In the genomic region with DNA sequence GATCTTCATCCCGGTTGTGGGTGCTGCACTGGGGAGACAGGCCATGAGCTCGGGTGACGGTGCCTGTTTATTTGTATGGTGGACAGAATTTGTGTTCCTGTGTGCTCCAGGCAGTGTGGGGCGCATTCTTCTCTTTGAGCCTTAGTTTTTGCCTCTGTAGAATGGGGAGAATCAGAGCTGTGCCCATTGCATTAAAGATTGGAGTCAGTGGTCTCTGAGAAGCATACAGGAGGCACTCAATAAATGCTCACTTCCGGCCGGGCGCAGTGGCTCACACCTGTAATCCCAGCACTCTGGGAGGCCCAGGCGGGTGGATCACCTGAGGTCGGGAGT, we compare ENCODE assay signal across 13 cellular contexts. TPM values are rescaled to one million over a fixed set of nuclear protein-coding genes. Genes with fewer than 3 reads are reported as not detected.
DNase-seq lines count a peak whose midpoint lies in the region; ATAC-seq and TF ChIP-seq lines count a peak whose summit lies in the region.
"Had no signal": no experiment of that assay in that cellular context is flagged by ENCODE, and none has a peak within 500 bp of the region (broad histone marks: within the 10 kb centered on the region; RNA-seq: fewer than 3 reads in every experiment).

No MANE protein-coding gene starts in this region.

- no peak overlapping the region for H3K4ac ChIP-seq in mesenchymal stem cell (ENCODE audit: low read depth in 1 of 2, low read length in 2 of 2)

- peaks cover under 1% of the 10 kb centered on the region for H3K36me3 Mint-ChIP-seq in brain
- H3K36me3 Mint-ChIP-seq in activated T-cell treated with anti-CD3 and anti-CD28 coated beads, Interleukin-2, amount 50 U/mL, for 24 hours (ENCODE audit: low read depth): peaks cover 10% of the 10 kb centered on the region

- no peak overlapping the region for H2BK15ac ChIP-seq in mesenchymal stem cell (ENCODE audit: low read depth, poor library complexity, severe bottlenecking)

- ATAC-seq in HG03521 (IDR thresholded peaks at IDR 0.05; ENCODE audit: unreplicated experiment) (no peak), HG02678 (IDR thresholded peaks at IDR 0.05; ENCODE audit: unreplicated experiment) (no peak)

- H2BK120ac ChIP-seq in mesenchymal stem cell (ENCODE audit: low read depth, low read length): no peak overlapping the region

- 88% methylated on average over 9 of the region's 9 CpGs for WGBS in mesenchymal stem cell

- H2BK12ac ChIP-seq in mesenchymal stem cell (ENCODE audit: low read length in 2 of 2): no peak overlapping the region

- H3K27me3 ChIP-seq in mesenchymal stem cell (ENCODE audit: control insufficient read depth in 1 of 2, insufficient read depth in 1 of 2, low read length in 2 of 2): no peaks in the 10 kb centered on the region

- POLR2A ChIA-PET in HEK293 (lab: Yijun Ruan, JAX): no interaction called here

- H3K9ac ChIP-seq in mesenchymal stem cell (ENCODE audit: low read length): no peak overlapping the region

- H3K9me3 ChIP-seq in HEK293 (ENCODE audit: control insufficient read depth, insufficient read depth, low read depth, low read length) (no peaks in the 10 kb centered on the region), mesenchymal stem cell (ENCODE audit: control insufficient read depth, low read length) (no peaks in the 10 kb centered on the region)
- H3K9me3 ChIP-seq: mucosa of descending colon had no signal

- no peak overlapping the region for H2AFZ ChIP-seq in mesenchymal stem cell (ENCODE audit: low read depth, low read length)

- H3K36me3 ChIP-seq in HEK293 (ENCODE audit: control insufficient read depth in 2 of 2, insufficient read depth in 1 of 2, low read length in 2 of 2): peaks cover 0 to 4% of the 10 kb centered on the region in 2 experiments; a peak in 2 of 3 replicates
- H3K36me3 ChIP-seq in mesenchymal stem cell (ENCODE audit: control insufficient read depth in 1 of 2, insufficient read depth in 2 of 2, low read depth in 1 of 2, low read length in 2 of 2): peaks cover 3 to 25% of the 10 kb centered on the region in 2 experiments

- H3K4me1 Mint-ChIP-seq in brain: peaks cover 37% of the 10 kb centered on the region
- H3K4me1 Mint-ChIP-seq in activated T-cell treated with anti-CD3 and anti-CD28 coated beads, Interleukin-2, amount 50 U/mL, for 24 hours (ENCODE audit: low read depth): peaks cover 10% of the 10 kb centered on the region

- no peak overlapping the region for H3K23ac ChIP-seq in mesenchymal stem cell (ENCODE audit: low read length in 2 of 2)

- DNase-seq in mesenchymal stem cell: no peak
- no peak for DNase-seq in substantia nigra (lab: John Stamatoyannopoulos, UW)
- no peak for DNase-seq in activated T-cell treated with anti-CD3 and anti-CD28 coated beads, Interleukin-2, amount 50 U/mL, for 24 hours
- no peak for DNase-seq in putamen (ENCODE audit: low spot score)
- DNase-seq: activated gamma-delta T cell treated with Interleukin-2 at 50 U/mL for 16 hours, mucosa of descending colon, NCI-H774, trophoblast cell had no signal

- H3K4me3 ChIP-seq in HEK293 (ENCODE audit: low read depth, low read length) (no peak overlapping the region), mesenchymal stem cell (ENCODE audit: insufficient read depth in 1 of 2, low read depth in 1 of 2, low read length in 2 of 2) (no peak overlapping the region)
- H3K4me3 ChIP-seq: GM23338, mucosa of descending colon had no signal

- H3K18ac ChIP-seq in mesenchymal stem cell (ENCODE audit: low read depth in 1 of 2, low read length in 2 of 2): peak overlapping the region in 1 of 2 experiments; percentile 14

- H3K14ac ChIP-seq in mesenchymal stem cell (ENCODE audit: low read length in 2 of 2): no peak overlapping the region

- peak overlapping the region; percentile 36 for H4K91ac ChIP-seq in mesenchymal stem cell (ENCODE audit: low read length)

- H3K4me1 ChIP-seq in HEK293 (ENCODE audit: control insufficient read depth, insufficient read depth, low read length) (no peaks in the 10 kb centered on the region), mesenchymal stem cell (ENCODE audit: control insufficient read depth, insufficient read depth, low read depth, low read length) (peaks cover 29% of the 10 kb centered on the region)

- no peak overlapping the region for H3K27ac ChIP-seq in HEK293 (ENCODE audit: extremely low read depth, low read depth, low read length)
- no peak overlapping the region for H3K27ac ChIP-seq in mesenchymal stem cell (ENCODE audit: low read length, poor library complexity, severe bottlenecking)
- H3K27ac ChIP-seq in substantia nigra (ENCODE audit: low read depth, low read length, poor library complexity, severe bottlenecking): peak overlapping the region; percentile 32

- no peak overlapping the region for H2AK5ac ChIP-seq in mesenchymal stem cell (ENCODE audit: low read length, severe bottlenecking)

- H3K79me1 ChIP-seq in mesenchymal stem cell (replicated peaks; ENCODE audit: low read length, poor library complexity, severe bottlenecking): peaks cover 25% of the 10 kb centered on the region

- H2BK5ac ChIP-seq in mesenchymal stem cell (ENCODE audit: low read depth, low read length, poor library complexity, severe bottlenecking): no peak overlapping the region

- H3K4me2 ChIP-seq in mesenchymal stem cell (ENCODE audit: low read length, poor library complexity, severe bottlenecking): no peak overlapping the region

- no peak for TF ChIP-seq CTCF in HEK293 (tag by site-specific recombination; IDR thresholded peaks at IDR 0.05)
- no peak for TF ChIP-seq CTCF in brain (conservative IDR thresholded peaks at IDR 0.05)

- peak overlapping the region in 3 of 5 experiments; percentile 26 to 93 (median 84) for H3K27ac Mint-ChIP-seq in brain
- no peak overlapping the region for H3K27ac Mint-ChIP-seq in activated T-cell treated with anti-CD3 and anti-CD28 coated beads, Interleukin-2, amount 50 U/mL, for 24 hours
- H3K27ac Mint-ChIP-seq: GM23338 had no signal

- H3K4me3 Mint-ChIP-seq in brain: no peak overlapping the region
- H3K4me3 Mint-ChIP-seq in activated T-cell treated with anti-CD3 and anti-CD28 coated beads, Interleukin-2, amount 50 U/mL, for 24 hours: no peak overlapping the region
- H3K4me3 Mint-ChIP-seq: GM23338 had no signal

- CTCF ChIA-PET in HEK293 (lab: Yijun Ruan, JAX): interaction anchor here (0.6 kb wide), 1 partner anchor 40 kb away, joined by 3 read pairs; no protein-coding TSS in a partner anchor

- H4K8ac ChIP-seq in mesenchymal stem cell (ENCODE audit: low read length): no peak overlapping the region

- peaks cover 4% of the 10 kb centered on the region for H3K27me3 Mint-ChIP-seq in brain
- no peaks in the 10 kb centered on the region for H3K27me3 Mint-ChIP-seq in activated T-cell treated with anti-CD3 and anti-CD28 coated beads, Interleukin-2, amount 50 U/mL, for 24 hours

- no peaks in the 10 kb centered on the region for H3K9me3 Mint-ChIP-seq in brain
- H3K9me3 Mint-ChIP-seq in activated T-cell treated with anti-CD3 and anti-CD28 coated beads, Interleukin-2, amount 50 U/mL, for 24 hours: no peaks in the 10 kb centered on the region
- H3K9me3 Mint-ChIP-seq: GM23338 had no signal

TF ChIP-seq in HEK293, 187 proteins besides CTCF, POLR2A, EP300 and RAD21:
- TF ChIP-seq ZNF623 (tag by site-specific recombination; IDR thresholded peaks at IDR 0.05) (no peak), ZNF792 (tag by site-specific recombination; IDR thresholded peaks at IDR 0.05) (peak; percentile 86; the same call in 1 of the 2 replicates)
- TF ChIP-seq, protein P1, sequence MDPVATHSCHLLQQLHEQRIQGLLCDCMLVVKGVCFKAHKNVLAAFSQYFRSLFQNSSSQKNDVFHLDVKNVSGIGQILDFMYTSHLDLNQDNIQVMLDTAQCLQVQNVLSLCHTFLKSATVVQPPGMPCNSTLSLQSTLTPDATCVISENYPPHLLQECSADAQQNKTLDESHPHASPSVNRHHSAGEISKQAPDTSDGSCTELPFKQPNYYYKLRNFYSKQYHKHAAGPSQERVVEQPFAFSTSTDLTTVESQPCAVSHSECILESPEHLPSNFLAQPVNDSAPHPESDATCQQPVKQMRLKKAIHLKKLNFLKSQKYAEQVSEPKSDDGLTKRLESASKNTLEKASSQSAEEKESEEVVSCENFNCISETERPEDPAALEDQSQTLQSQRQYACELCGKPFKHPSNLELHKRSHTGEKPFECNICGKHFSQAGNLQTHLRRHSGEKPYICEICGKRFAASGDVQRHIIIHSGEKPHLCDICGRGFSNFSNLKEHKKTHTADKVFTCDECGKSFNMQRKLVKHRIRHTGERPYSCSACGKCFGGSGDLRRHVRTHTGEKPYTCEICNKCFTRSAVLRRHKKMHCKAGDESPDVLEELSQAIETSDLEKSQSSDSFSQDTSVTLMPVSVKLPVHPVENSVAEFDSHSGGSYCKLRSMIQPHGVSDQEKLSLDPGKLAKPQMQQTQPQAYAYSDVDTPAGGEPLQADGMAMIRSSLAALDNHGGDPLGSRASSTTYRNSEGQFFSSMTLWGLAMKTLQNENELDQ (tag by site-specific recombination; IDR thresholded peaks at IDR 0.05; ENCODE audit: low read depth): no peak

RNA-seq across cellular contexts. Expression of a gene that starts 23.0 kb away (rescaled TPM):
- 79.3 TPM for polyA plus RNA-seq in brain (ENCODE audit: insufficient read depth, low read depth, low replicate concordance)
- polyA plus RNA-seq in mesenchymal stem cell (2013, experiment 1 of 2): 101 TPM
- 98.4 TPM for polyA plus RNA-seq in mesenchymal stem cell (2013, experiment 2 of 2)
